1 cellular context compared by ENCODE assay signal in genomic region chr12:66270613-66271012, GRCh38.
TF ChIP-seq lines count a peak whose summit lies in the region.

No MANE protein-coding gene starts in this region.

TF ChIP-seq in A549, 52 proteins besides CTCF, POLR2A, EP300 and RAD21 (continued from another document):
- TF ChIP-seq MAFK (IDR thresholded peaks at IDR 0.05; ENCODE audit: partially characterized antibody) (no peak), FOSB (CRISPR knock-in tag; IDR thresholded peaks at IDR 0.05) (no peak), FOXS1 (CRISPR knock-in tag; IDR thresholded peaks at IDR 0.05) (no peak)
